Comparison of ENCODE assay signal across 2 cellular contexts in the genomic region with DNA sequence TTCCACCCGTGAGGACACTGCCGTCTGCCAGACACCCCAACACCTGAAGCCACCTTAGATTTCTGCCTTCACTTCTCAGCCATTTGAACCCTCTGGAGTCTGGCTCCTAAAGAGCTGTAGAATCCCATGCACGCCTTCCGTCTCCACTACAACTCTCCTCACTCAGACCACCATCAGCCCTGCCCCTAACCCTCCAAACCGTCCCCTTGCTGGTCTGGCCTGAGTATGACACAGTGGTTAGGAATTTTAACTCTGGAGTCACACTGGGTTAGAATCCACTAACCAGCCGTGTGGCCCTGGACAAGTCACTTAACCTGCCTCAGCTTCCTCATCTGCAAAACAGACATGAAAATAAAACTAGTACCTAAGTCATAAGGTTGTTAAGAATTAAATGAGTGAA.
TF ChIP-seq lines count a peak whose summit lies in the region.

No MANE protein-coding gene starts in this region.

TF ChIP-seq in H1, 55 proteins besides CTCF, POLR2A, EP300 and RAD21:
- no peak for TF ChIP-seq CHD2 (IDR thresholded peaks at IDR 0.05; ENCODE audit: low read length)

TF ChIP-seq in neural cell, 6 proteins besides CTCF, POLR2A, EP300 and RAD21:
- TF ChIP-seq POLR2AphosphoS5 (IDR thresholded peaks at IDR 0.05): no peak
- TF ChIP-seq, protein P1, sequence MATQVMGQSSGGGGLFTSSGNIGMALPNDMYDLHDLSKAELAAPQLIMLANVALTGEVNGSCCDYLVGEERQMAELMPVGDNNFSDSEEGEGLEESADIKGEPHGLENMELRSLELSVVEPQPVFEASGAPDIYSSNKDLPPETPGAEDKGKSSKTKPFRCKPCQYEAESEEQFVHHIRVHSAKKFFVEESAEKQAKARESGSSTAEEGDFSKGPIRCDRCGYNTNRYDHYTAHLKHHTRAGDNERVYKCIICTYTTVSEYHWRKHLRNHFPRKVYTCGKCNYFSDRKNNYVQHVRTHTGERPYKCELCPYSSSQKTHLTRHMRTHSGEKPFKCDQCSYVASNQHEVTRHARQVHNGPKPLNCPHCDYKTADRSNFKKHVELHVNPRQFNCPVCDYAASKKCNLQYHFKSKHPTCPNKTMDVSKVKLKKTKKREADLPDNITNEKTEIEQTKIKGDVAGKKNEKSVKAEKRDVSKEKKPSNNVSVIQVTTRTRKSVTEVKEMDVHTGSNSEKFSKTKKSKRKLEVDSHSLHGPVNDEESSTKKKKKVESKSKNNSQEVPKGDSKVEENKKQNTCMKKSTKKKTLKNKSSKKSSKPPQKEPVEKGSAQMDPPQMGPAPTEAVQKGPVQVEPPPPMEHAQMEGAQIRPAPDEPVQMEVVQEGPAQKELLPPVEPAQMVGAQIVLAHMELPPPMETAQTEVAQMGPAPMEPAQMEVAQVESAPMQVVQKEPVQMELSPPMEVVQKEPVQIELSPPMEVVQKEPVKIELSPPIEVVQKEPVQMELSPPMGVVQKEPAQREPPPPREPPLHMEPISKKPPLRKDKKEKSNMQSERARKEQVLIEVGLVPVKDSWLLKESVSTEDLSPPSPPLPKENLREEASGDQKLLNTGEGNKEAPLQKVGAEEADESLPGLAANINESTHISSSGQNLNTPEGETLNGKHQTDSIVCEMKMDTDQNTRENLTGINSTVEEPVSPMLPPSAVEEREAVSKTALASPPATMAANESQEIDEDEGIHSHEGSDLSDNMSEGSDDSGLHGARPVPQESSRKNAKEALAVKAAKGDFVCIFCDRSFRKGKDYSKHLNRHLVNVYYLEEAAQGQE (IDR thresholded peaks at IDR 0.05; ENCODE audit: borderline replicate concordance): no peak
- TF ChIP-seq EZH2 (IDR thresholded peaks at IDR 0.05; ENCODE audit: borderline replicate concordance, insufficient read depth, low read length, poor library complexity, severe bottlenecking): no peak
- no peak for TF ChIP-seq TAF1 (IDR thresholded peaks at IDR 0.05; ENCODE audit: low read depth)
- TF ChIP-seq MXI1 (conservative IDR thresholded peaks at IDR 0.05; ENCODE audit: poor library complexity, severe bottlenecking): no peak
- no peak for TF ChIP-seq SMC3 (conservative IDR thresholded peaks at IDR 0.05; ENCODE audit: poor library complexity)
